Comparison of ENCODE assay signal across 1 cellular context in the genomic region with DNA sequence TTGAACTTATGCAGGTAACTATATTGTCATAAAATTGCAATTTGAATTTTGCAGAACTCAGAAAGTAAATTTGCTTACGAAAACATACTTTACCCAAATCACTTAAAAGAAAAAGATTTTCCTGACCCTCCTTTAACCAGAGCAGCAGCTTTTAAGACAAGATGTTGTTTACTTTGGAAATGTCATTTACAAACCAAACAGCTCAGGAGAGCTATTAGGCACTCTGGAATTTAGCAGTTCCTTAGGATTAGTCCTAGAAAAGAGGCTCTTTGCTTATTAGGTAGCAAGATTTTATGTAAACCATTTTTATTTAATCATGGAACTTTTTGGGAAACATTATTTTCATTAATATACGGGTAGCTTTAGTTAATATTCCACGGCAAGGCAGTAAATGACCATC.
TF ChIP-seq lines count a peak whose summit lies in the region.

No MANE protein-coding gene starts in this region.

TF ChIP-seq in A549, 52 proteins besides CTCF, POLR2A, EP300 and RAD21 (continued from another document):
- TF ChIP-seq, protein P1, sequence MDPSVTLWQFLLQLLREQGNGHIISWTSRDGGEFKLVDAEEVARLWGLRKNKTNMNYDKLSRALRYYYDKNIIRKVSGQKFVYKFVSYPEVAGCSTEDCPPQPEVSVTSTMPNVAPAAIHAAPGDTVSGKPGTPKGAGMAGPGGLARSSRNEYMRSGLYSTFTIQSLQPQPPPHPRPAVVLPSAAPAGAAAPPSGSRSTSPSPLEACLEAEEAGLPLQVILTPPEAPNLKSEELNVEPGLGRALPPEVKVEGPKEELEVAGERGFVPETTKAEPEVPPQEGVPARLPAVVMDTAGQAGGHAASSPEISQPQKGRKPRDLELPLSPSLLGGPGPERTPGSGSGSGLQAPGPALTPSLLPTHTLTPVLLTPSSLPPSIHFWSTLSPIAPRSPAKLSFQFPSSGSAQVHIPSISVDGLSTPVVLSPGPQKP (IDR thresholded peaks at IDR 0.05; ENCODE audit: low read depth, low read length): no peak
- TF ChIP-seq, protein P2, sequence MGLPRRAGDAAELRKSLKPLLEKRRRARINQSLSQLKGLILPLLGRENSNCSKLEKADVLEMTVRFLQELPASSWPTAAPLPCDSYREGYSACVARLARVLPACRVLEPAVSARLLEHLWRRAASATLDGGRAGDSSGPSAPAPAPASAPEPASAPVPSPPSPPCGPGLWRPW (IDR thresholded peaks at IDR 0.05): no peak
- TF ChIP-seq KDM5A (IDR thresholded peaks at IDR 0.05): no peak
- TF ChIP-seq ESRRA (IDR thresholded peaks at IDR 0.05; ENCODE audit: borderline replicate concordance, low read length): no peak
- TF ChIP-seq NPAS2 (CRISPR knock-in tag; IDR thresholded peaks at IDR 0.05; ENCODE audit: borderline replicate concordance): no peak
- no peak for TF ChIP-seq MAFK (IDR thresholded peaks at IDR 0.05; ENCODE audit: partially characterized antibody)
- no peak for TF ChIP-seq NR3C1 (IDR thresholded peaks at IDR 0.05)
TF ChIP-seq in A549: peak in this region for 0.
